Comparison of ENCODE assay signal across 1 cellular context in genomic region chr17:63844293-63844672, GRCh38.
TF ChIP-seq lines count a peak whose summit lies in the region.

No MANE protein-coding gene starts in this region.

TF ChIP-seq in HCT116, 20 proteins besides CTCF, POLR2A, EP300 and RAD21 (continued from another document):
- TF ChIP-seq ELF1 (IDR thresholded peaks at IDR 0.05; ENCODE audit: borderline replicate concordance, low read depth): no peak
- TF ChIP-seq JUND (IDR thresholded peaks at IDR 0.05): no peak
- TF ChIP-seq, protein P1, sequence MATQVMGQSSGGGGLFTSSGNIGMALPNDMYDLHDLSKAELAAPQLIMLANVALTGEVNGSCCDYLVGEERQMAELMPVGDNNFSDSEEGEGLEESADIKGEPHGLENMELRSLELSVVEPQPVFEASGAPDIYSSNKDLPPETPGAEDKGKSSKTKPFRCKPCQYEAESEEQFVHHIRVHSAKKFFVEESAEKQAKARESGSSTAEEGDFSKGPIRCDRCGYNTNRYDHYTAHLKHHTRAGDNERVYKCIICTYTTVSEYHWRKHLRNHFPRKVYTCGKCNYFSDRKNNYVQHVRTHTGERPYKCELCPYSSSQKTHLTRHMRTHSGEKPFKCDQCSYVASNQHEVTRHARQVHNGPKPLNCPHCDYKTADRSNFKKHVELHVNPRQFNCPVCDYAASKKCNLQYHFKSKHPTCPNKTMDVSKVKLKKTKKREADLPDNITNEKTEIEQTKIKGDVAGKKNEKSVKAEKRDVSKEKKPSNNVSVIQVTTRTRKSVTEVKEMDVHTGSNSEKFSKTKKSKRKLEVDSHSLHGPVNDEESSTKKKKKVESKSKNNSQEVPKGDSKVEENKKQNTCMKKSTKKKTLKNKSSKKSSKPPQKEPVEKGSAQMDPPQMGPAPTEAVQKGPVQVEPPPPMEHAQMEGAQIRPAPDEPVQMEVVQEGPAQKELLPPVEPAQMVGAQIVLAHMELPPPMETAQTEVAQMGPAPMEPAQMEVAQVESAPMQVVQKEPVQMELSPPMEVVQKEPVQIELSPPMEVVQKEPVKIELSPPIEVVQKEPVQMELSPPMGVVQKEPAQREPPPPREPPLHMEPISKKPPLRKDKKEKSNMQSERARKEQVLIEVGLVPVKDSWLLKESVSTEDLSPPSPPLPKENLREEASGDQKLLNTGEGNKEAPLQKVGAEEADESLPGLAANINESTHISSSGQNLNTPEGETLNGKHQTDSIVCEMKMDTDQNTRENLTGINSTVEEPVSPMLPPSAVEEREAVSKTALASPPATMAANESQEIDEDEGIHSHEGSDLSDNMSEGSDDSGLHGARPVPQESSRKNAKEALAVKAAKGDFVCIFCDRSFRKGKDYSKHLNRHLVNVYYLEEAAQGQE (IDR thresholded peaks at IDR 0.05; ENCODE audit: low read depth): no peak
- no peak for TF ChIP-seq FOSL1 (IDR thresholded peaks at IDR 0.05; ENCODE audit: low read depth)
- TF ChIP-seq SP1 (IDR thresholded peaks at IDR 0.05; ENCODE audit: low read depth): no peak
- no peak for TF ChIP-seq ZBTB33 (IDR thresholded peaks at IDR 0.05; ENCODE audit: extremely low read depth, insufficient replicate concordance, low read length)
- no peak for TF ChIP-seq EGR1 (IDR thresholded peaks at IDR 0.05; ENCODE audit: low read depth)
- no peak for TF ChIP-seq TCF7L2 (IDR thresholded peaks at IDR 0.05; ENCODE audit: borderline replicate concordance, extremely low read depth, insufficient read depth, insufficient read length)
- no peak for TF ChIP-seq SIN3A (IDR thresholded peaks at IDR 0.05; ENCODE audit: low read depth)
TF ChIP-seq in HCT116: peak in this region for 0.
